Comparison of ENCODE assay signal across 19 cellular contexts in genomic region chr5:137481596-137481995, GRCh38. TPM values are rescaled to one million over a fixed set of nuclear protein-coding genes. Genes with fewer than 3 reads are reported as not detected.
"Had no signal": no experiment of that assay in that cellular context is flagged by ENCODE, and none has a peak within 500 bp of the region (broad histone marks: within the 10 kb centered on the region; RNA-seq: fewer than 3 reads in every experiment).

No MANE protein-coding gene starts in this region.

- H3K27me3 ChIP-seq: colonic mucosa, right lobe of liver, suprapubic skin had no signal

- ATAC-seq: activated CD4-positive, alpha-beta T cell treated with anti-CD3 and anti-CD28 coated beads for 36 hours; activated CD8-positive, alpha-beta memory T cell treated with anti-CD3 and anti-CD28 coated beads, Interleukin-2, amount 10 ng/mL, durations not matched to agents 7 days and 5 days; activated naive CD4-positive, alpha-beta T cell treated with anti-CD3 and anti-CD28 coated beads, Interleukin-2, amount 50 U/mL, for 72 hours; activated T-cell treated with anti-CD3 and anti-CD28 coated beads, Interleukin-2, amount 50 U/mL, for 4 hours; left cardiac atrium; right lobe of liver had no signal

- H3K4me1 ChIP-seq: colonic mucosa, right lobe of liver, suprapubic skin had no signal

- H3K27me3 Mint-ChIP-seq: activated CD4-positive, alpha-beta T cell treated with anti-CD3 and anti-CD28 coated beads for 36 hours; stimulated activated naive CD8-positive, alpha-beta T cell treated with anti-CD3 and anti-CD28 coated beads, Interleukin-15, Interleukin-2, amounts not matched to agents 100 ng/mL and 50 ng/mL, for 24 hours; type B pancreatic cell had no signal

- H3K4me3 Mint-ChIP-seq: activated CD4-positive, alpha-beta memory T cell treated with anti-CD3 and anti-CD28 coated beads for 36 hours; activated CD4-positive, alpha-beta T cell treated with anti-CD3 and anti-CD28 coated beads for 36 hours; activated CD8-positive, alpha-beta memory T cell treated with anti-CD3 and anti-CD28 coated beads, Interleukin-2, amount 10 ng/mL, durations not matched to agents 7 days and 5 days; activated T-cell treated with anti-CD3 and anti-CD28 coated beads, Interleukin-2, amount 50 U/mL, for 4 hours; neural crest cell; stimulated activated naive CD8-positive, alpha-beta T cell treated with anti-CD3 and anti-CD28 coated beads, Interleukin-15, Interleukin-2, amounts not matched to agents 100 ng/mL and 50 ng/mL, for 24 hours; type B pancreatic cell had no signal

- H3K9me3 ChIP-seq: colonic mucosa, psoas muscle, right lobe of liver, suprapubic skin had no signal

- H3K4me2 ChIP-seq: smooth muscle cell had no signal

- H3K4me3 ChIP-seq: colonic mucosa, lung, psoas muscle, right lobe of liver, smooth muscle cell, suprapubic skin had no signal

- H3K36me3 Mint-ChIP-seq: activated CD4-positive, alpha-beta memory T cell treated with anti-CD3 and anti-CD28 coated beads for 36 hours; activated CD8-positive, alpha-beta memory T cell treated with anti-CD3 and anti-CD28 coated beads, Interleukin-2, amount 10 ng/mL, durations not matched to agents 7 days and 5 days; activated naive CD4-positive, alpha-beta T cell treated with anti-CD3 and anti-CD28 coated beads, Interleukin-2, amount 50 U/mL, for 72 hours; type B pancreatic cell had no signal

- H3K36me3 ChIP-seq: colonic mucosa, right lobe of liver, suprapubic skin had no signal

- H3K4me1 Mint-ChIP-seq: activated CD4-positive, alpha-beta T cell treated with anti-CD3 and anti-CD28 coated beads for 36 hours; activated CD8-positive, alpha-beta memory T cell treated with anti-CD3 and anti-CD28 coated beads, Interleukin-2, amount 10 ng/mL, durations not matched to agents 7 days and 5 days; neural crest cell had no signal

- H3K27ac ChIP-seq: colonic mucosa, right lobe of liver, suprapubic skin had no signal

- DNase-seq: activated CD4-positive, alpha-beta memory T cell treated with anti-CD3 and anti-CD28 coated beads for 36 hours; activated CD4-positive, alpha-beta T cell treated with anti-CD3 and anti-CD28 coated beads for 36 hours; activated CD8-positive, alpha-beta memory T cell treated with anti-CD3 and anti-CD28 coated beads, Interleukin-2, amount 10 ng/mL, durations not matched to agents 7 days and 5 days; activated effector memory CD4-positive, alpha-beta T cell treated with Interleukin-2 at 50 U/mL for 16 hours; activated T-cell treated with anti-CD3 and anti-CD28 coated beads, Interleukin-2, amount 50 U/mL, for 4 hours; central memory CD4-positive, alpha-beta T cell; colonic mucosa; foreskin melanocyte; head of caudate nucleus; left cardiac atrium; psoas muscle; right lobe of liver had no signal

- H3K9me3 Mint-ChIP-seq: activated CD4-positive, alpha-beta memory T cell treated with anti-CD3 and anti-CD28 coated beads for 36 hours; activated naive CD4-positive, alpha-beta T cell treated with anti-CD3 and anti-CD28 coated beads, Interleukin-2, amount 50 U/mL, for 72 hours; activated T-cell treated with anti-CD3 and anti-CD28 coated beads, Interleukin-2, amount 50 U/mL, for 4 hours; neural crest cell; stimulated activated naive CD8-positive, alpha-beta T cell treated with anti-CD3 and anti-CD28 coated beads, Interleukin-15, Interleukin-2, amounts not matched to agents 100 ng/mL and 50 ng/mL, for 24 hours; type B pancreatic cell had no signal

- H3K27ac Mint-ChIP-seq: activated CD4-positive, alpha-beta memory T cell treated with anti-CD3 and anti-CD28 coated beads for 36 hours; activated CD4-positive, alpha-beta T cell treated with anti-CD3 and anti-CD28 coated beads for 36 hours; activated CD8-positive, alpha-beta memory T cell treated with anti-CD3 and anti-CD28 coated beads, Interleukin-2, amount 10 ng/mL, durations not matched to agents 7 days and 5 days; activated naive CD4-positive, alpha-beta T cell treated with anti-CD3 and anti-CD28 coated beads, Interleukin-2, amount 50 U/mL, for 72 hours; stimulated activated naive CD8-positive, alpha-beta T cell treated with anti-CD3 and anti-CD28 coated beads, Interleukin-15, Interleukin-2, amounts not matched to agents 100 ng/mL and 50 ng/mL, for 24 hours; type B pancreatic cell had no signal

RNA-seq across cellular contexts. Expression of gene SPOCK1, which starts 17.5 kb away (rescaled TPM):
- total RNA-seq: activated CD4-positive, alpha-beta memory T cell treated with anti-CD3 and anti-CD28 coated beads for 36 hours; activated CD4-positive, alpha-beta T cell treated with anti-CD3 and anti-CD28 coated beads for 36 hours; activated naive CD4-positive, alpha-beta T cell treated with anti-CD3 and anti-CD28 coated beads, Interleukin-2, amount 50 U/mL, for 72 hours; activated T-cell treated with anti-CD3 and anti-CD28 coated beads, Interleukin-2, amount 50 U/mL, for 4 hours had no signal
